8 cellular contexts compared by ENCODE assay signal in genomic region chr9:128159073-128159783, GRCh38. TPM values are rescaled to one million over a fixed set of nuclear protein-coding genes. Genes with fewer than 3 reads are reported as not detected.
A peak's percentile ranks its signal among the peaks of the same experiment; 100 is the strongest.
DNase-seq lines count a peak whose midpoint lies in the region.

No MANE protein-coding gene starts in this region.

- H3K4me1 Mint-ChIP-seq in activated naive CD8-positive, alpha-beta T cell treated with anti-CD3 and anti-CD28 coated beads for 36 hours = peaks cover 20% of the 10 kb centered on the region

- peak overlapping the region; percentile 69 for H3K4me3 Mint-ChIP-seq in activated naive CD8-positive, alpha-beta T cell treated with anti-CD3 and anti-CD28 coated beads for 36 hours

- peaks cover 12% of the 10 kb centered on the region for H3K36me3 Mint-ChIP-seq in activated naive CD8-positive, alpha-beta T cell treated with anti-CD3 and anti-CD28 coated beads for 36 hours

- no peaks in the 10 kb centered on the region for H3K9me3 ChIP-seq in SJCRH30 (replicated peaks)
- H3K9me3 ChIP-seq in iPS-18c (ENCODE audit: control insufficient read depth, insufficient read depth, low read length) = no peaks in the 10 kb centered on the region

- peak overlapping the region; percentile 14; the same call in 1 of the 2 replicates for H3K27ac ChIP-seq in SJCRH30

- no peaks in the 10 kb centered on the region; the same call in 1 of the 2 replicates for H3K4me1 ChIP-seq in SJCRH30

- H3K27ac Mint-ChIP-seq in activated naive CD8-positive, alpha-beta T cell treated with anti-CD3 and anti-CD28 coated beads for 36 hours = peak overlapping the region; percentile 89

- peaks cover 3% of the 10 kb centered on the region; the same call in 1 of the 2 replicates for H3K27me3 ChIP-seq in SJCRH30

- no peaks in the 10 kb centered on the region for H3K27me3 Mint-ChIP-seq in activated naive CD8-positive, alpha-beta T cell treated with anti-CD3 and anti-CD28 coated beads for 36 hours

- peaks cover 11% of the 10 kb centered on the region; the same call in 1 of the 2 replicates for H3K36me3 ChIP-seq in SJCRH30

- H3K4me3 ChIP-seq in SJCRH30 (peak overlapping the region; percentile 85), iPS-18c (ENCODE audit: insufficient read depth, low read depth, low read length) (peak overlapping the region; percentile 26; the same call in 1 of the 2 replicates)

- peak; percentile 67 for DNase-seq in NCI-H510A treated with DMSO at 0.1 percent for 48 hours (lab: John Stamatoyannopoulos, UW)
- no peak for DNase-seq in NCI-H510A (lab: John Stamatoyannopoulos, UW)
- peak in 1 of 2 experiments; percentile 34 for DNase-seq in SJCRH30
- peak; percentile 54 for DNase-seq in activated naive CD8-positive, alpha-beta T cell treated with anti-CD3 and anti-CD28 coated beads for 36 hours
- peak; percentile 51 for DNase-seq in stimulated activated CD4-positive, alpha-beta T cell treated with anti-CD3 and anti-CD28 coated beads, Interleukin-4, amount 100 ng/mL, for 24 hours
- no peak for DNase-seq in AG20443 (ENCODE audit: low spot score)
- no peak for DNase-seq in NCI-H526 (lab: John Stamatoyannopoulos, UW)

- no peaks in the 10 kb centered on the region for H3K9me3 Mint-ChIP-seq in activated naive CD8-positive, alpha-beta T cell treated with anti-CD3 and anti-CD28 coated beads for 36 hours

RNA-seq across cellular contexts. Expression of gene BBLN, which starts 0.8 kb away (rescaled TPM):
- total RNA-seq in SJCRH30 (2014; rRNA removed; shearing (Covaris generic)) = 33.6 and 42.7 TPM in 2 replicates
- 10 to 100 TPM; 74.1 to 77.3 TPM for total RNA-seq in activated naive CD8-positive, alpha-beta T cell treated with anti-CD3 and anti-CD28 coated beads for 36 hours

RNA-seq across cellular contexts. Expression of gene LCN2, which starts 10.0 kb away (rescaled TPM):
- total RNA-seq in SJCRH30 (2014; rRNA removed; shearing (Covaris generic)) = not detected in 2 replicates
- not detected for total RNA-seq in activated naive CD8-positive, alpha-beta T cell treated with anti-CD3 and anti-CD28 coated beads for 36 hours

RNA-seq across cellular contexts. Expression of gene PTGES2, which starts 31.7 kb away (rescaled TPM):
- total RNA-seq in SJCRH30 (2014; rRNA removed; shearing (Covaris generic)) = 53.8 and 56.7 TPM in 2 replicates
- total RNA-seq in activated naive CD8-positive, alpha-beta T cell treated with anti-CD3 and anti-CD28 coated beads for 36 hours = 10 to 100 TPM; 63.3 to 66.1 TPM

RNA-seq across cellular contexts. Expression of gene CIZ1, which starts 32.1 kb away (rescaled TPM):
- total RNA-seq in SJCRH30 (2014; rRNA removed; shearing (Covaris generic)) = 72.6 and 85.2 TPM in 2 replicates
- 10 to 100 TPM; 86.8 to 91.3 TPM for total RNA-seq in activated naive CD8-positive, alpha-beta T cell treated with anti-CD3 and anti-CD28 coated beads for 36 hours

RNA-seq across cellular contexts. Expression of gene DNM1, which starts 44.0 kb away (rescaled TPM):
- 1.7 and 3.8 TPM in 2 replicates for total RNA-seq in SJCRH30 (2014; rRNA removed; shearing (Covaris generic))
- total RNA-seq in activated naive CD8-positive, alpha-beta T cell treated with anti-CD3 and anti-CD28 coated beads for 36 hours = under 1 TPM; 0.37 to 0.58 TPM

Comparison
In these comparisons a context has a peak if more than half of its experiments do, and no peak if none do; other contexts are left out.
1. DNase-seq: peak in NCI-H510A treated with DMSO at 0.1 percent for 48 hours (single experiment), activated naive CD8-positive, alpha-beta T cell treated with anti-CD3 and anti-CD28 coated beads for 36 hours (single experiment) and stimulated activated CD4-positive, alpha-beta T cell treated with anti-CD3 and anti-CD28 coated beads, Interleukin-4, amount 100 ng/mL, for 24 hours (single experiment); none in NCI-H510A (single experiment), AG20443 (single experiment) and NCI-H526 (0 of 2).